ENCODE assay signal across 8 cellular contexts in the genomic region with DNA sequence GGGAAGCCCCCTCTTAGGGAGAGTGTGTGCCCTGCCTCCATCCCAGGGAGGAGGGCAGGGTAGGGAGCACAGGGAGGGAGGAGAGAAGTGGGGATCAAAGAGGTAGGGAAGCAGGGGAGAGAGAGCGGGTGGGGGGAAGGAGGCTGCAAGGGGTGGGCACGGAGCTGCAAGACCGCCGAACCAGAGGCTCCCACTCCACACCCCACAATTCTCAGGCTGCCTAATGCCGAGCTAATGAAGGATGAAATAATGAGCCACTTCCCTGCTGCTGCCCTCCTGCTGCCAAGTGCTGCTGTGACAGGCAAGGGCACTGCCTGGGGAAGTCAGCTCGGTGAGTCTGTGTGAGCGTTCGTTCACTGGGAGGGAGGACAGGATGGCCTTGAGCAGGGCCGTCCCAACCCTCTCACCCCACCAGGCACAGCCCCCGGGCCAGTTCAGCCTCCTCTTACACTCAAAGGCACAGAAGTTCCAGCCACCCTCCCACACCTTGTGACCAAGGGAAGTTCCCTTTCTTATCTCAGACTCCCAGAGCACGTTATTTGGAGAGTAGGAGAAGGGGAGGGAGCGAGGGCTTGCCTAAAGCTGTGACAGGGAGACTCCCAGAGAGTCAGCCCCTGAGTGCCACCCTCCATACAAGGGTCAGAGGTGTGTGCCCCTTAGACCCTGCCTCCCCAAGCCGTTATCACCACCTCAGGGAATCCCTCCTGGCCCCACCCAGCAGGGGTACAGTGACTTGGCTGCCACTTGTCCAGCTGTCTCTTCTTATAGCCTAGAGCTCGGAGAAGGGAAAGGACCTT. TPM values are rescaled to one million over a fixed set of nuclear protein-coding genes. Genes with fewer than 3 reads are reported as not detected.
DNase-seq lines count a peak whose midpoint lies in the region; ATAC-seq and TF ChIP-seq lines count a peak whose summit lies in the region.

No MANE protein-coding gene starts in this region.

- CTCF ChIA-PET in A673 (lab: Charles Lee), result no interaction called here

- DNase-seq in A673 (ENCODE audit: low spot score) (peak; percentile 26), GM20000 (ENCODE audit: low spot score) (peak; percentile 41), UCSD-AML1 (lab: John Stamatoyannopoulos, UW; ENCODE audit: unreplicated experiment) (peak; percentile 88), testis (peak; percentile 96)
- no peak for DNase-seq in activated naive CD4-positive, alpha-beta T cell treated with anti-CD3 and anti-CD28 coated beads, Interleukin-2, amount 50 U/mL, for 16 hours

- intact Hi-C loops in A673 (cut with micrococcal nuclease; ENCODE audit: unreplicated experiment), result no loop called here
- intact Hi-C loops in testis (cut with DNase I; ENCODE audit: low total_unique reads), result no loop called here

- no peaks in the 10 kb centered on the region for H3K36me3 ChIP-seq in A673 (ENCODE audit: insufficient read depth, low read length, poor library complexity, severe bottlenecking)
- no peaks in the 10 kb centered on the region for H3K36me3 ChIP-seq in testis (ENCODE audit: low read depth, missing control alignments)

- no peak overlapping the region for H3K27ac ChIP-seq in A673 (ENCODE audit: low read depth, low read length, poor library complexity, severe bottlenecking)
- peak overlapping the region; percentile 37 to 59 for H3K27ac ChIP-seq in testis

- POLR2A ChIA-PET in A673 (lab: Charles Lee; ENCODE audit: low non-redundant PET), result interaction anchor here (0.6 kb wide), 1 partner anchor 29 kb away, joined by 5 read pairs; no protein-coding TSS in a partner anchor

- TF ChIP-seq POLR2A in testis (IDR thresholded peaks at IDR 0.05), result no peak

- TF ChIP-seq CTCF in A673 (conservative IDR thresholded peaks at IDR 0.05; ENCODE audit: low read depth, low read length), result no peak
- TF ChIP-seq CTCF in GM20000 (IDR thresholded peaks at IDR 0.05; ENCODE audit: extremely low read depth, missing control alignments), result no peak
- peak in 1 of 3 experiments; percentile 37 for TF ChIP-seq CTCF in testis (IDR thresholded peaks at IDR 0.05)

- H3K27me3 ChIP-seq in A673 (replicated peaks; ENCODE audit: insufficient read depth, low read depth, low read length, poor library complexity), result no peaks in the 10 kb centered on the region
- H3K27me3 ChIP-seq in testis, result no peaks in the 10 kb centered on the region

- no peak overlapping the region for H3K4me3 ChIP-seq in A673 (ENCODE audit: low read depth, low read length, poor library complexity, severe bottlenecking)
- H3K4me3 ChIP-seq in iPS-11a (ENCODE audit: low read depth, low read length), result peak overlapping the region; percentile 1
- H3K4me3 ChIP-seq in testis, result no peak overlapping the region

- ATAC-seq in GM19328 (IDR thresholded peaks at IDR 0.05; ENCODE audit: unreplicated experiment) (no peak), GM21576 (IDR thresholded peaks at IDR 0.05; ENCODE audit: unreplicated experiment) (no peak)

- 30 to 45% methylated on average over 11 to 14 of the region's 14 CpGs for WGBS in testis, 2 donors

- H3K9me3 ChIP-seq in A673 (ENCODE audit: low read depth, low read length, poor library complexity, severe bottlenecking), result no peaks in the 10 kb centered on the region
- no peaks in the 10 kb centered on the region for H3K9me3 ChIP-seq in testis

- BruUV-seq in A673 (replicated peaks; lab: Mats Ljungman, UMichigan), result no TSS peak

- H3K4me1 ChIP-seq in A673 (ENCODE audit: insufficient read depth, low read length, poor library complexity, severe bottlenecking), result no peaks in the 10 kb centered on the region
- H3K4me1 ChIP-seq in testis, result peaks cover 39% of the 10 kb centered on the region

RNA-seq across cellular contexts. Expression of a gene that starts 12.4 kb away (rescaled TPM):
- 4.3 and 5.1 TPM in 2 replicates for total RNA-seq in A673 (2021)
- total RNA-seq in testis, result 10 to 100 TPM in 1 of 2 donors, 1 to 10 TPM in 1; 9.7 to 15.6 TPM
- polyA plus RNA-seq in testis (ENCODE audit: insufficient read depth, low read depth, low replicate concordance), result 6.3 TPM

RNA-seq across cellular contexts. Expression of a gene that starts 16.1 kb away (rescaled TPM):
- total RNA-seq in A673 (2021) (1.3 and 1.8 TPM in 2 replicates), testis (10 to 100 TPM; 40.0 to 49.1 TPM)
- 50.4 TPM for polyA plus RNA-seq in testis (ENCODE audit: insufficient read depth, low read depth, low replicate concordance)

RNA-seq across cellular contexts. Expression of a gene that starts 21.6 kb away (rescaled TPM):
- total RNA-seq in A673 (2021) (50.1 and 54.3 TPM in 2 replicates), testis (10 to 100 TPM; 76.1 to 85.7 TPM)
- polyA plus RNA-seq in testis (ENCODE audit: insufficient read depth, low read depth, low replicate concordance), result 80.9 TPM

RNA-seq across cellular contexts. Expression of a gene that starts 54.5 kb away (rescaled TPM):
- total RNA-seq in A673 (2021) (3.6 and 5.8 TPM in 2 replicates), testis (10 to 100 TPM; 12.9 to 15.2 TPM)
- 22.2 TPM for polyA plus RNA-seq in testis (ENCODE audit: insufficient read depth, low read depth, low replicate concordance)

Comparison
In these comparisons a context has a peak if more than half of its experiments do, and no peak if none do; other contexts are left out.
1. RNA of a gene that starts 16.1 kb away (total RNA-seq): 40.0 to 49.1 TPM in testis; 1.3 to 1.8 TPM in A673; every median in the first group is over 10 times any median in the second.